In genomic region chr9:18208166-18209059, GRCh38 we compare ENCODE assay signal across 8 cellular contexts.
A peak's percentile ranks its signal among the peaks of the same experiment; 100 is the strongest.
DNase-seq lines count a peak whose midpoint lies in the region; ATAC-seq and TF ChIP-seq lines count a peak whose summit lies in the region.

No MANE protein-coding gene starts in this region.

- H3K4me3 ChIP-seq in HAP-1 = no peak overlapping the region
- no peak overlapping the region for H3K4me3 ChIP-seq in left ventricle myocardium inferior
- no peak overlapping the region for H3K4me3 ChIP-seq in thoracic aorta

- ATAC-seq in thoracic aorta (ENCODE audit: insufficient number of reproducible peaks, low FRiP score, low read depth) (no peak), HG02885 (IDR thresholded peaks at IDR 0.05; ENCODE audit: poor library complexity, unreplicated experiment) (no peak)

- in situ Hi-C loops in HAP-1 (cut with MboI; ENCODE audit: low sequenced_read_pairs) = loop anchor here (5.0 to 10.0 kb wide), 2 partner anchors 396 to 674 kb away; no protein-coding TSS in a partner anchor

- no peaks in the 10 kb centered on the region for H3K9me3 ChIP-seq in HAP-1
- H3K9me3 ChIP-seq in left ventricle myocardium inferior (replicated peaks) = no peaks in the 10 kb centered on the region
- H3K9me3 ChIP-seq in thoracic aorta = no peaks in the 10 kb centered on the region

- intact Hi-C loops in left ventricle myocardium inferior (cut with micrococcal nuclease) = loop anchor here (5.0 kb wide), 1 partner anchor 681 kb away; no protein-coding TSS in a partner anchor

- peak; percentile 8 for DNase-seq in AG08396 (ENCODE audit: low spot score)
- DNase-seq in HAP-1 (ENCODE audit: low spot score in 2 of 2) = peak; percentile 56 to 71
- DNase-seq in SKM-1 treated with dmso at 0.1 percent for 144 hours (lab: John Stamatoyannopoulos, UW; ENCODE audit: unreplicated experiment) = peak; percentile 50
- DNase-seq in left ventricle myocardium inferior = no peak
- DNase-seq in thoracic aorta (ENCODE audit: low spot score) = no peak
- no peak for DNase-seq in T-helper 2 cell
- DNase-seq in activated CD8-positive, alpha-beta memory T cell treated with anti-CD3 and anti-CD28 coated beads for 24 hours = no peak

- peak; percentile 64 for TF ChIP-seq CTCF in left ventricle myocardium inferior (IDR thresholded peaks at IDR 0.05; ENCODE audit: borderline replicate concordance)
- peak; percentile 66 for TF ChIP-seq CTCF in thoracic aorta (IDR thresholded peaks at IDR 0.05)

- H3K36me3 ChIP-seq in HAP-1 (replicated peaks) (no peaks in the 10 kb centered on the region), left ventricle myocardium inferior (no peaks in the 10 kb centered on the region), thoracic aorta (no peaks in the 10 kb centered on the region)

- peaks cover 3% of the 10 kb centered on the region; the same call in 1 of the 2 replicates for H3K4me1 ChIP-seq in HAP-1
- H3K4me1 ChIP-seq in left ventricle myocardium inferior = peaks cover 4% of the 10 kb centered on the region
- peaks cover 0 to 37% of the 10 kb centered on the region in 2 donors for H3K4me1 ChIP-seq in thoracic aorta (ENCODE audit: control insufficient read depth in 1 of 2, low read depth in 2 of 2)

- H3K27me3 ChIP-seq in HAP-1 (ENCODE audit: low read depth) (no peaks in the 10 kb centered on the region), left ventricle myocardium inferior (ENCODE audit: low read depth) (no peaks in the 10 kb centered on the region), thoracic aorta (replicated peaks; ENCODE audit: insufficient read depth) (no peaks in the 10 kb centered on the region)

- H3K27ac ChIP-seq in left ventricle myocardium inferior (replicated peaks) = no peak overlapping the region
- H3K27ac ChIP-seq in thoracic aorta = no peak overlapping the region

Comparison
In these comparisons a context has a peak if more than half of its experiments do, and no peak if none do; other contexts are left out.
1. DNase-seq: peak in AG08396 (single experiment), HAP-1 (2 of 2) and SKM-1 treated with dmso at 0.1 percent for 144 hours (single experiment); none in left ventricle myocardium inferior (single experiment), thoracic aorta (single experiment), T-helper 2 cell (0 of 5) and activated CD8-positive, alpha-beta memory T cell treated with anti-CD3 and anti-CD28 coated beads for 24 hours (single experiment).